Comparison of ENCODE assay signal across 16 cellular contexts in genomic region chr10:31401287-31401686, GRCh38.
DNase-seq lines count a peak whose midpoint lies in the region; FAIRE-seq and TF ChIP-seq lines count a peak whose summit lies in the region.
"Had no signal": no experiment of that assay in that cellular context is flagged by ENCODE, and none has a peak within 500 bp of the region (broad histone marks: within the 10 kb centered on the region; RNA-seq: fewer than 3 reads in every experiment).

No MANE protein-coding gene starts in this region.

- H3K79me1 ChIP-seq in mesenchymal stem cell (replicated peaks; ENCODE audit: low read length, poor library complexity, severe bottlenecking), result peaks cover 13% of the 10 kb centered on the region

- H2BK120ac ChIP-seq in mesenchymal stem cell (ENCODE audit: low read depth, low read length), result no peak overlapping the region

- no peak overlapping the region for H2BK5ac ChIP-seq in mesenchymal stem cell (ENCODE audit: low read depth, low read length, poor library complexity, severe bottlenecking)

- H3K9me3 ChIP-seq in prostate gland, result no peaks in the 10 kb centered on the region
- H3K9me3 ChIP-seq in mesenchymal stem cell (ENCODE audit: control insufficient read depth, low read length), result no peaks in the 10 kb centered on the region
- H3K9me3 ChIP-seq: BLaER1 had no signal

- no peak overlapping the region for H3K4ac ChIP-seq in mesenchymal stem cell (ENCODE audit: low read depth in 1 of 2, low read length in 2 of 2)

- no peak overlapping the region for H2AK5ac ChIP-seq in mesenchymal stem cell (ENCODE audit: low read length, severe bottlenecking)

- H3K18ac ChIP-seq in mesenchymal stem cell (ENCODE audit: low read depth in 1 of 2, low read length in 2 of 2), result no peak overlapping the region

- TF ChIP-seq CTCF in prostate gland (IDR thresholded peaks at IDR 0.05) (no peak), RWPE1 (conservative IDR thresholded peaks at IDR 0.05; ENCODE audit: low read depth) (no peak), D721Med (IDR thresholded peaks at IDR 0.05; ENCODE audit: insufficient read depth, missing control alignments) (no peak)

- H3K14ac ChIP-seq in mesenchymal stem cell (ENCODE audit: low read length in 2 of 2), result no peak overlapping the region

- H3K4me3 ChIP-seq in prostate gland, result no peak overlapping the region
- no peak overlapping the region for H3K4me3 ChIP-seq in mesenchymal stem cell (ENCODE audit: insufficient read depth in 1 of 2, low read depth in 1 of 2, low read length in 2 of 2)
- H3K4me3 ChIP-seq: BLaER1 had no signal

- TF ChIP-seq POLR2A in prostate gland (IDR thresholded peaks at IDR 0.05), result no peak

- H3K4me1 ChIP-seq in prostate gland (replicated peaks), result no peaks in the 10 kb centered on the region
- no peaks in the 10 kb centered on the region for H3K4me1 ChIP-seq in mesenchymal stem cell (ENCODE audit: control insufficient read depth, insufficient read depth, low read depth, low read length)
- H3K4me1 ChIP-seq: BLaER1 had no signal

- CTCF ChIA-PET in RWPE1 (lab: Yijun Ruan, JAX), result no interaction called here

- FAIRE-seq in D721Med (lab: Jason Lieb, UNC), result no peak

- H4K8ac ChIP-seq in mesenchymal stem cell (ENCODE audit: low read length), result no peak overlapping the region

- no peaks in the 10 kb centered on the region for H3K36me3 ChIP-seq in prostate gland
- peaks cover 0 to 32% of the 10 kb centered on the region in 2 experiments for H3K36me3 ChIP-seq in mesenchymal stem cell (ENCODE audit: control insufficient read depth in 1 of 2, insufficient read depth in 2 of 2, low read depth in 1 of 2, low read length in 2 of 2)
- H3K36me3 ChIP-seq: BLaER1 had no signal

- H3K27me3 ChIP-seq in prostate gland (replicated peaks; ENCODE audit: insufficient read depth), result no peaks in the 10 kb centered on the region
- H3K27me3 ChIP-seq in mesenchymal stem cell (ENCODE audit: control insufficient read depth in 1 of 2, insufficient read depth in 1 of 2, low read length in 2 of 2), result no peaks in the 10 kb centered on the region
- H3K27me3 ChIP-seq: BLaER1 had no signal

- no peak overlapping the region for H3K4me2 ChIP-seq in mesenchymal stem cell (ENCODE audit: low read length, poor library complexity, severe bottlenecking)
- H3K4me2 ChIP-seq: BLaER1 had no signal

- H2BK12ac ChIP-seq in mesenchymal stem cell (ENCODE audit: low read length in 2 of 2), result no peak overlapping the region

- H3K27ac ChIP-seq in prostate gland (no peak overlapping the region), RWPE1 (no peak overlapping the region), mesenchymal stem cell (ENCODE audit: low read length, poor library complexity, severe bottlenecking) (no peak overlapping the region)
- H3K27ac ChIP-seq: 22Rv1, BLaER1 had no signal

- 54% methylated on average over 3 of the region's 3 CpGs for WGBS in prostate gland
- WGBS in mesenchymal stem cell, result 68% methylated on average over 3 of the region's 3 CpGs

- no peak overlapping the region for H3K23ac ChIP-seq in mesenchymal stem cell (ENCODE audit: low read length in 2 of 2)

- intact Hi-C loops in prostate gland (cut with DNase I), result no loop called here

- DNase-seq in DMS 273 (lab: John Stamatoyannopoulos, UW; ENCODE audit: unreplicated experiment) (peak; percentile 15), DMS 273 treated with DMSO at 0.1 percent for 48 hours (lab: John Stamatoyannopoulos, UW) (no peak), NCI-H1436 (lab: John Stamatoyannopoulos, UW) (peak; percentile 77), NCI-H69 (lab: John Stamatoyannopoulos, UW) (peak; percentile 50), prostate gland (ENCODE audit: low spot score) (peak; percentile 5), RWPE1 (ENCODE audit: low spot score) (no peak), D721Med (ENCODE audit: insufficient read length, low spot score) (no peak), mesenchymal stem cell (no peak)
- DNase-seq: activated CD4-positive, alpha-beta T cell treated with anti-CD3 and anti-CD28 coated beads for 1 hour; activated naive CD4-positive, alpha-beta T cell treated with anti-CD3 and anti-CD28 coated beads, Interleukin-2, amount 10 ng/mL, durations not matched to agents 7 days and 5 days; HFFc6; hypothalamus; naive B cell; stimulated activated CD4-positive, alpha-beta T cell treated with anti-CD3 and anti-CD28 coated beads, Interleukin-15, amount 100 ng/mL, for 24 hours had no signal

- no peak overlapping the region for H4K91ac ChIP-seq in mesenchymal stem cell (ENCODE audit: low read length)

- POLR2A ChIA-PET in RWPE1 (lab: Yijun Ruan, JAX; ENCODE audit: low non-redundant PET), result no interaction called here

- H2AFZ ChIP-seq in mesenchymal stem cell (ENCODE audit: low read depth, low read length), result no peak overlapping the region

- no peak overlapping the region for H2BK15ac ChIP-seq in mesenchymal stem cell (ENCODE audit: low read depth, poor library complexity, severe bottlenecking)

- H3K9ac ChIP-seq in mesenchymal stem cell (ENCODE audit: low read length), result no peak overlapping the region
- H3K9ac ChIP-seq: BLaER1 had no signal

Comparison
In these comparisons a context has a peak if more than half of its experiments do, and no peak if none do; other contexts are left out.
1. DNase-seq: peak in DMS 273 (single experiment), NCI-H1436 (single experiment), NCI-H69 (single experiment) and prostate gland (single experiment); none in DMS 273 treated with DMSO at 0.1 percent for 48 hours (single experiment), RWPE1 (single experiment), D721Med (single experiment) and mesenchymal stem cell (single experiment).